Comparison of ENCODE assay signal across 7 cellular contexts in genomic region chr5:95712347-95712958, GRCh38. TPM values are rescaled to one million over a fixed set of nuclear protein-coding genes. Genes with fewer than 3 reads are reported as not detected.
DNase-seq lines count a peak whose midpoint lies in the region; ATAC-seq, FAIRE-seq and TF ChIP-seq lines count a peak whose summit lies in the region.

No MANE protein-coding gene starts in this region.

- H4K20me1 ChIP-seq in mammary epithelial cell (ENCODE audit: insufficient read depth, low read length): no peaks in the 10 kb centered on the region

- in situ Hi-C loops in mammary epithelial cell (cut with MboI; ENCODE audit: low sequenced_read_pairs in 2 of 2): no loop called here

- peak overlapping the region; percentile 42 for H3K4me2 ChIP-seq in mammary epithelial cell (ENCODE audit: insufficient read depth, low read depth, low read length)

- H3K4me1 ChIP-seq in mammary epithelial cell (ENCODE audit: insufficient read depth, low read length): peaks cover 15% of the 10 kb centered on the region
- no peaks in the 10 kb centered on the region for H3K4me1 ChIP-seq in small intestine (ENCODE audit: control insufficient read depth in 2 of 2, insufficient read depth in 1 of 2, low read depth in 1 of 2, low read length in 1 of 2)

- DNase-seq in GM04503 (ENCODE audit: low read depth) (peak; percentile 53), NB4 (ENCODE audit: low read depth) (peak; percentile 33), mammary epithelial cell (peak; percentile 91), small intestine (peak; percentile 52)
- DNase-seq in effector CD4-positive, alpha-beta T cell: no peak

- ATAC-seq in GM19397 (IDR thresholded peaks at IDR 0.05; ENCODE audit: unreplicated experiment) (no peak), HG02973 (IDR thresholded peaks at IDR 0.05; ENCODE audit: unreplicated experiment) (no peak)

- H3K9ac ChIP-seq in mammary epithelial cell (ENCODE audit: insufficient read depth, low read length): no peak overlapping the region

- no peaks in the 10 kb centered on the region for H3K79me2 ChIP-seq in mammary epithelial cell (ENCODE audit: insufficient read depth, low read length)

- H3K9me3 ChIP-seq in mammary epithelial cell (replicated peaks; ENCODE audit: insufficient read depth, low read length): no peaks in the 10 kb centered on the region
- no peaks in the 10 kb centered on the region for H3K9me3 ChIP-seq in small intestine (ENCODE audit: control insufficient read depth, low read depth)

- 8% methylated on average over 2 of the region's 2 CpGs for WGBS in mammary epithelial cell (ENCODE audit: low coverage, missing lambda C conversion rate)
- WGBS in small intestine, 3 donors: 31 to 54% (median 48%) methylated on average over 2 of the region's 2 CpGs

- CTCF ChIA-PET in mammary epithelial cell (lab: Charles Lee; ENCODE audit: low non-redundant PET): no interaction called here

- H2AFZ ChIP-seq in mammary epithelial cell (ENCODE audit: low read depth, low read length): no peak overlapping the region

- H3K27ac ChIP-seq in mammary epithelial cell (ENCODE audit: insufficient read depth, low read depth, low read length): no peak overlapping the region
- no peak overlapping the region for H3K27ac ChIP-seq in small intestine (ENCODE audit: low read depth in 1 of 2, low read length in 1 of 2)

- no peak for TF ChIP-seq POLR2A in NB4 (IDR thresholded peaks at IDR 0.05; ENCODE audit: extremely low read depth, insufficient read length)

- H3K27me3 ChIP-seq in mammary epithelial cell (ENCODE audit: insufficient read depth, low read length) (peaks cover 12% of the 10 kb centered on the region), small intestine (ENCODE audit: control insufficient read depth in 2 of 2, insufficient read depth in 2 of 2, low read length in 2 of 2) (no peaks in the 10 kb centered on the region)

- BruUV-seq in mammary epithelial cell (replicated peaks; lab: Mats Ljungman, UMichigan): TSS peak; percentile 99

- dilution Hi-C loops in mammary epithelial cell (cut with HindIII; ENCODE audit: low sequenced_read_pairs): no loop called here

- TF ChIP-seq CTCF in NB4 (IDR thresholded peaks at IDR 0.05; ENCODE audit: low read depth, low read length): no peak
- TF ChIP-seq CTCF in mammary epithelial cell (conservative IDR thresholded peaks at IDR 0.05 in 1 of 2, IDR thresholded peaks at IDR 0.05 in 1 of 2; ENCODE audit: extremely low read depth in 1 of 2, insufficient read depth in 1 of 2, low read depth in 1 of 2, low read length in 2 of 2): no peak

- intact Hi-C loops in mammary epithelial cell (cut with micrococcal nuclease): no loop called here

- FAIRE-seq in small intestine (lab: Jason Lieb, UNC): no peak

- no peaks in the 10 kb centered on the region for H3K36me3 ChIP-seq in mammary epithelial cell (ENCODE audit: insufficient read depth, low read length)
- no peaks in the 10 kb centered on the region for H3K36me3 ChIP-seq in small intestine (ENCODE audit: control insufficient read depth in 2 of 2, insufficient read depth in 2 of 2, low read length in 2 of 2)

- H3K4me3 ChIP-seq in NB4 (ENCODE audit: low read depth, low read length) (no peak overlapping the region), mammary epithelial cell (replicated peaks in 1 of 3; ENCODE audit: insufficient read depth in 1 of 3, low read depth in 2 of 3, low read length in 3 of 3) (no peak overlapping the region), small intestine (ENCODE audit: low read depth in 1 of 2, low read length in 2 of 2) (no peak overlapping the region)

RNA-seq across cellular contexts. Expression of gene RHOBTB3, which starts 18.7 kb away (rescaled TPM):
- 10 to 100 TPM in 1 of 2 donors, under 1 TPM in 1; 0.99 to 33.2 TPM for total RNA-seq in mammary epithelial cell
- 0.40 TPM for polyA plus RNA-seq in mammary epithelial cell
- polyA minus RNA-seq in mammary epithelial cell: not detected
- 10 to 100 TPM in 1 of 3 donors, 1 to 10 TPM in 2; 5.8 to 16.2 (median 8.1) TPM for polyA plus RNA-seq in small intestine

RNA-seq across cellular contexts. Expression of gene SPATA9, which starts 29.7 kb away (rescaled TPM):
- not detected for total RNA-seq in mammary epithelial cell
- polyA plus RNA-seq in mammary epithelial cell: not detected
- not detected for polyA minus RNA-seq in mammary epithelial cell
- under 1 TPM in 1 of 3 donors, not detected in 2; 0.24 TPM for polyA plus RNA-seq in small intestine
